Comparison of ENCODE assay signal across 19 cellular contexts in the genomic region with DNA sequence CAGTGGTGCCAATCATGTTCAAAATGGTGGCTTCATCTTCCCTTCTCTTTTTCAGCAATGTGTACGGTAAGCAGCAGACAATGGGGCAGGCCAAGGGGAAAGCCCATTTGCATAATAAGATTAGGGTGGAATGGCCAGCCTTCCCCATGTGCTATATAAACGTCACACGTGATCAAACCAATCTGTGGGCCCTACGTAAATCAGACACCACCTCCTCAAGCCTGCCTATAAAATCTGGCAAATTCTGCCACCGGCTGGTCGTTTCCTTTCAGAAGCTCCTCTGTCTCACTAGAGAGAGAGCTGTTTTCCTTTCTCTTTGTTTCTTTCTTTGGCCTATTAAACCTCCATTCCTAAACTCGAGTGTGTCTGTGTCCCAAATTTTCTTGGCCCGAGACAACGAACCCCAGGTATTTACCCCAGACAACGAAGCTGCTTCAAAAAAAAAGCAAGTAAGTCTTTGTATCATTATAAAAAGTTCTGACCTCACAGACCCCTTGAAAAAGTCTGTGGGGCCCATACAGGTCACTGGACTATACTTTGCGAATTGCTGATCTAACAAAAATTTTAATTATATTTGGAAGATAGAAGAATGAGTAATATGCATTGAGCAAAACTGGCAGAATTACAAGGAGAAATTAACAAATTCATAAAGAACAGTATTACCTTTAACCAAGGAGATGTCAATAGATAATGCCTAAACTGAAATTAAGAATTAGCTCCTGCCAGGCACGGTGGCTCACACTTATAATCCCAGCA. TPM values are rescaled to one million over a fixed set of nuclear protein-coding genes. Genes with fewer than 3 reads are reported as not detected.
DNase-seq lines count a peak whose midpoint lies in the region; ATAC-seq and TF ChIP-seq lines count a peak whose summit lies in the region.
"Had no signal": no experiment of that assay in that cellular context is flagged by ENCODE, and none has a peak within 500 bp of the region (broad histone marks: within the 10 kb centered on the region; RNA-seq: fewer than 3 reads in every experiment).

No MANE protein-coding gene starts in this region.

- H3K9me3 Mint-ChIP-seq in GM23338 (no peaks in the 10 kb centered on the region), osteocyte (ENCODE audit: unreplicated experiment) (no peaks in the 10 kb centered on the region), T-cell (no peaks in the 10 kb centered on the region)

- no peak overlapping the region for H3K4me3 Mint-ChIP-seq in GM23338
- H3K4me3 Mint-ChIP-seq in osteocyte (ENCODE audit: unreplicated experiment): no peak overlapping the region
- no peak overlapping the region for H3K4me3 Mint-ChIP-seq in T-cell
- H3K4me3 Mint-ChIP-seq: B cell had no signal

- H3K36me3 Mint-ChIP-seq in GM23338 (ENCODE audit: low read depth) (peaks cover 14% of the 10 kb centered on the region; the same call in 2 of the 3 replicates), osteocyte (ENCODE audit: unreplicated experiment) (peaks cover 13% of the 10 kb centered on the region), T-cell (peaks cover 20% of the 10 kb centered on the region)

- no peak overlapping the region for H2AFZ ChIP-seq in GM23338

- no peak overlapping the region; the same call in 1 of the 2 replicates for H3K27ac ChIP-seq in GM23338 (ENCODE audit: low read depth)
- H3K27ac ChIP-seq: heart right ventricle, right atrium auricular region, RWPE1 had no signal

- H3K27ac Mint-ChIP-seq in GM23338 (peak overlapping the region; percentile 23; the same call in 1 of the 2 replicates), osteocyte (ENCODE audit: unreplicated experiment) (peak overlapping the region; percentile 27), T-cell (no peak overlapping the region)
- H3K27ac Mint-ChIP-seq: B cell had no signal

- H3K27me3 ChIP-seq in GM23338 (ENCODE audit: insufficient read depth): no peaks in the 10 kb centered on the region
- H3K27me3 ChIP-seq: esophagus muscularis mucosa, heart right ventricle, right atrium auricular region had no signal

- TF ChIP-seq CTCF in GM23338 (conservative IDR thresholded peaks at IDR 0.05; ENCODE audit: low read depth in 2 of 2) (0 out of 4 replicates have a peak, but pooled peaks of 1 of the 2 experiments have one; percentile 5), osteocyte (IDR thresholded peaks at IDR 0.05) (no peak)

- no peaks in the 10 kb centered on the region for H3K27me3 Mint-ChIP-seq in GM23338 (ENCODE audit: insufficient read depth, low read depth, poor library complexity)
- no peaks in the 10 kb centered on the region for H3K27me3 Mint-ChIP-seq in osteocyte (ENCODE audit: unreplicated experiment)
- no peaks in the 10 kb centered on the region for H3K27me3 Mint-ChIP-seq in T-cell
- H3K27me3 Mint-ChIP-seq: B cell had no signal

- H3K4me3 ChIP-seq in GM23338: no peak overlapping the region
- H3K4me3 ChIP-seq: esophagus muscularis mucosa, heart right ventricle, right atrium auricular region had no signal

- ATAC-seq in GM23338 (no peak), GM18861 (IDR thresholded peaks at IDR 0.05; ENCODE audit: unreplicated experiment) (no peak), HG03108 (IDR thresholded peaks at IDR 0.05; ENCODE audit: unreplicated experiment) (no peak), GM21825 (IDR thresholded peaks at IDR 0.05; ENCODE audit: unreplicated experiment) (no peak), T-cell (replicated peaks in 1 of 4) (no peak)
- ATAC-seq: heart right ventricle, left cardiac atrium had no signal

- H3F3A ChIP-seq in GM23338 (replicated peaks; ENCODE audit: low read depth): peaks cover 3% of the 10 kb centered on the region; the same call in 1 of the 2 replicates

- no peaks in the 10 kb centered on the region for H3K9me2 ChIP-seq in GM23338 (ENCODE audit: insufficient read depth)

- intact Hi-C loops in head of caudate nucleus (cut with DNase I): no loop called here

- no peak for DNase-seq in GM23338 (ENCODE audit: low spot score)
- peak; percentile 85 for DNase-seq in SK-N-DZ (ENCODE audit: low spot score)
- peak in 41 of 42 donors; percentile 43 to 90 (median 68) for DNase-seq in head of caudate nucleus
- DNase-seq in osteocyte (ENCODE audit: extremely low spot score, unreplicated experiment): no peak
- no peak for DNase-seq in T-cell
- DNase-seq: activated effector memory CD4-positive, alpha-beta T cell treated with Interleukin-2 at 50 U/mL for 16 hours; amniotic stem cell; cortex of kidney; heart right ventricle; left cardiac atrium; NCI-H187; T-helper 1 cell had no signal

- H3K4me1 ChIP-seq in GM23338 (ENCODE audit: insufficient read depth): peaks cover 8% of the 10 kb centered on the region; the same call in 1 of the 2 replicates

- H3K36me3 ChIP-seq in GM23338 (ENCODE audit: insufficient read depth): no peaks in the 10 kb centered on the region
- H3K36me3 ChIP-seq: right atrium auricular region had no signal

- H3K4me2 ChIP-seq in GM23338: no peak overlapping the region

- H4K20me1 ChIP-seq in GM23338 (replicated peaks; ENCODE audit: insufficient read depth): peaks cover 69% of the 10 kb centered on the region

- H3K4me1 Mint-ChIP-seq in GM23338 (peaks cover 26% of the 10 kb centered on the region), osteocyte (ENCODE audit: unreplicated experiment) (peaks cover 7% of the 10 kb centered on the region), T-cell (peaks cover 47 to 53% (median 52%) of the 10 kb centered on the region in 3 donors)

- CTCF ChIA-PET in T-cell (lab: Charles Lee): no interaction called here

- POLR2A ChIA-PET in T-cell (lab: Charles Lee): interaction anchor here (0.5 to 1.1 kb wide), 5 partner anchors 13 to 1748 kb away, joined by 3 to 4 read pairs (median 3); no protein-coding TSS in a partner anchor

- H3K79me2 ChIP-seq in GM23338 (replicated peaks; ENCODE audit: insufficient read depth): peaks cover 97% of the 10 kb centered on the region

TF ChIP-seq in GM23338, 12 proteins besides CTCF, POLR2A, EP300 and RAD21:
- no peak for TF ChIP-seq POLR2AphosphoS5 (IDR thresholded peaks at IDR 0.05; ENCODE audit: low read depth)
- TF ChIP-seq CREB1 (CRISPR knock-in tag; IDR thresholded peaks at IDR 0.05; ENCODE audit: low read depth): no peak
- TF ChIP-seq NANOG (IDR thresholded peaks at IDR 0.05; ENCODE audit: borderline replicate concordance): no peak

RNA-seq across cellular contexts. Expression of a gene that starts 15.2 kb away (rescaled TPM):
- 19.5 and 20.3 TPM in 2 replicates for total RNA-seq in GM23338 (2014; rRNA removed; shearing (Covaris generic))
- polyA plus RNA-seq in GM23338 (2016; fragmentation: Nextera tagmentation; extraction: Ambion mirVana): 2.5 and 2.8 TPM in 2 replicates
- 31.7 and 35.9 TPM in 2 replicates for polyA plus RNA-seq in SK-N-DZ (2014; cell fraction: cytosol; rRNA removed)
- 19.0 and 21.7 TPM in 2 replicates for polyA plus RNA-seq in SK-N-DZ (2014; cell fraction: nucleus; rRNA removed)
- total RNA-seq in osteocyte: 16.3 and 17.6 TPM in 2 replicates
- total RNA-seq in T-cell: 10 to 100 TPM; 12.5 to 14.3 (median 13.3) TPM

RNA-seq across cellular contexts. Expression of a gene that starts 27.6 kb away (rescaled TPM):
- 120 and 128 TPM in 2 replicates for total RNA-seq in GM23338 (2014; rRNA removed; shearing (Covaris generic))
- 62.4 and 69.0 TPM in 2 replicates for polyA plus RNA-seq in GM23338 (2016; fragmentation: Nextera tagmentation; extraction: Ambion mirVana)
- polyA plus RNA-seq in SK-N-DZ (2014; cell fraction: cytosol; rRNA removed): 226 and 229 TPM in 2 replicates
- 179 and 202 TPM in 2 replicates for polyA plus RNA-seq in SK-N-DZ (2014; cell fraction: nucleus; rRNA removed)
- total RNA-seq in osteocyte: 111 TPM in 2 replicates
- total RNA-seq in T-cell: 10 to 100 TPM; 33.3 to 63.8 (median 43.9) TPM

RNA-seq across cellular contexts. Expression of a gene that starts 35.7 kb away (rescaled TPM):
- 36.0 and 45.5 TPM in 2 replicates for total RNA-seq in GM23338 (2014; rRNA removed; shearing (Covaris generic))
- polyA plus RNA-seq in GM23338 (2016; fragmentation: Nextera tagmentation; extraction: Ambion mirVana): 15.4 and 19.2 TPM in 2 replicates
- 66.2 and 71.8 TPM in 2 replicates for polyA plus RNA-seq in SK-N-DZ (2014; cell fraction: cytosol; rRNA removed)
- 24.4 and 31.6 TPM in 2 replicates for polyA plus RNA-seq in SK-N-DZ (2014; cell fraction: nucleus; rRNA removed)
- 20.5 and 21.9 TPM in 2 replicates for total RNA-seq in osteocyte
- total RNA-seq in T-cell: 10 to 100 TPM; 31.5 to 37.4 (median 35.0) TPM

Comparison
In these comparisons a context has a peak if more than half of its experiments do, and no peak if none do; other contexts are left out.
1. DNase-seq: peak in SK-N-DZ (single experiment) and head of caudate nucleus (41 of 42); none in GM23338 (single experiment), osteocyte (single experiment) and T-cell (0 of 34).
2. H3K27ac Mint-ChIP-seq: peak in GM23338 (single experiment) and osteocyte (single experiment); none in T-cell (0 of 2).